ENCODE assay signal across 2 cellular contexts in genomic region chr12:131844140-131844539, GRCh38.
TF ChIP-seq lines count a peak whose summit lies in the region.

No MANE protein-coding gene starts in this region.

TF ChIP-seq in HepG2, 621 proteins besides CTCF, POLR2A, EP300 and RAD21:
- peak; percentile 96 for TF ChIP-seq RBAK (CRISPR knock-in tag; IDR thresholded peaks at IDR 0.05)
- TF ChIP-seq, protein P1, sequence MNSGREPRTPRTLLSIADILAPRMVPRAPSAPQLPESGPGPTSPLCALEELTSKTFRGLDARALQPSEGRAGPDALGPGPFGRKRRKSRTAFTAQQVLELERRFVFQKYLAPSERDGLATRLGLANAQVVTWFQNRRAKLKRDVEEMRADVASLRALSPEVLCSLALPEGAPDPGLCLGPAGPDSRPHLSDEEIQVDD (CRISPR knock-in tag; IDR thresholded peaks at IDR 0.05; ENCODE audit: borderline replicate concordance), result no peak

TF ChIP-seq in IMR-90, 13 proteins besides CTCF, POLR2A, EP300 and RAD21:
- no peak for TF ChIP-seq MAFK (IDR thresholded peaks at IDR 0.05; ENCODE audit: low read depth, low read length)
- TF ChIP-seq FOS (IDR thresholded peaks at IDR 0.05; ENCODE audit: low read depth, low read length), result no peak
- no peak for TF ChIP-seq MAZ (IDR thresholded peaks at IDR 0.05; ENCODE audit: borderline replicate concordance, low read depth, low read length)
- TF ChIP-seq BHLHE40 (IDR thresholded peaks at IDR 0.05; ENCODE audit: low read depth, low read length), result no peak
- TF ChIP-seq RCOR1 (IDR thresholded peaks at IDR 0.05; ENCODE audit: insufficient replicate concordance, low read length), result no peak
